ENCODE assay signal across 8 cellular contexts in the genomic region with DNA sequence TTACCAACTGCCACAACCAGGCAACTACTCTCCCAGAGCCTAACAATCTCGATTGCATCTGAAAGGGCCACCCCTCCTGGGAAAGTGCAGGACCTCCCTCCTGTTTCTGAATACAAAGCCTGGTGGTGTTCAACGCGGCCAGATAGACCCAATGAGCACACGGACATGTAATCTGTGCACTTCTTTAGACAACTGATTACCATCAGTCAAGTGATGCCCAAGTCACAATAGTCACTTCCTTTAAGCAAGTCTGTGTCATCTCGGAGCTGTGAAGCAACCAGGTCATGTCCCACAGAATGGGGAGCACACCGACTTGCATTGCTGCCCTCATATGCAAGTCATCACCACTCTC. TPM values are rescaled to one million over a fixed set of nuclear protein-coding genes. Genes with fewer than 3 reads are reported as not detected.
DNase-seq lines count a peak whose midpoint lies in the region; ATAC-seq, FAIRE-seq and TF ChIP-seq lines count a peak whose summit lies in the region.

No MANE protein-coding gene starts in this region.

- no peak for TF ChIP-seq EP300 in HepG2 (IDR thresholded peaks at IDR 0.05; ENCODE audit: low read depth in 2 of 2, low read length in 2 of 2)
- TF ChIP-seq EP300 in HepG2 (CRISPR knock-in tag; IDR thresholded peaks at IDR 0.05; ENCODE audit: borderline replicate concordance) = no peak

- no peaks in the 10 kb centered on the region; a peak in 1 of 5 replicates for H3K36me3 ChIP-seq in HepG2 (replicated peaks in 1 of 2; ENCODE audit: control insufficient read depth in 1 of 2, insufficient read depth in 2 of 2, low read length in 2 of 2)
- no peaks in the 10 kb centered on the region for H3K36me3 ChIP-seq in subcutaneous abdominal adipose tissue (ENCODE audit: control insufficient read depth in 5 of 5, insufficient read depth in 5 of 5, low read length in 5 of 5)

- TSS peak; percentile 73 for BruUV-seq in HepG2 (replicated peaks; lab: Mats Ljungman, UMichigan)

- peak; percentile 34 for FAIRE-seq in HepG2 (lab: Jason Lieb, UNC)

- H3K27ac ChIP-seq in HepG2 (ENCODE audit: extremely low read length, insufficient read depth, low read length) (peak overlapping the region; percentile 60), subcutaneous abdominal adipose tissue (ENCODE audit: low read depth, low read length) (peak overlapping the region; percentile 97)

- DNase-seq in NCI-H2196 (lab: John Stamatoyannopoulos, UW; ENCODE audit: unreplicated experiment) (peak; percentile 53), NCI-H2196 treated with DMSO at 0.1 percent for 48 hours (lab: John Stamatoyannopoulos, UW; ENCODE audit: unreplicated experiment) (no peak), SIG-M5 treated with dmso at 0.1 percent for 504 hours (lab: John Stamatoyannopoulos, UW; ENCODE audit: unreplicated experiment) (peak; percentile 88), dermis blood vessel endothelial cell (peak; percentile 53), HepG2 (ENCODE audit: low spot score) (peak; percentile 30)

- H3K4me1 ChIP-seq in HepG2 (ENCODE audit: insufficient read depth, low read length) (peaks cover 55% of the 10 kb centered on the region), subcutaneous abdominal adipose tissue (ENCODE audit: control insufficient read depth in 5 of 5, insufficient read depth in 5 of 5, low read length in 5 of 5) (peaks cover 8 to 24% (median 16%) of the 10 kb centered on the region in 5 donors)

- POLR2A ChIA-PET in HepG2 (lab: Yijun Ruan, JAX) = no interaction called here

- H3K27me3 ChIP-seq in HepG2 (ENCODE audit: control insufficient read depth in 1 of 2, insufficient read depth in 2 of 2, low read length in 2 of 2) (no peaks in the 10 kb centered on the region; a peak in 1 of 5 replicates), subcutaneous abdominal adipose tissue (ENCODE audit: control insufficient read depth in 5 of 5, insufficient read depth in 4 of 5, low read length in 5 of 5) (no peaks in the 10 kb centered on the region)

- in situ Hi-C loops in HepG2 (cut with HindIII; ENCODE audit: extremely low pct_ligation_motif_present, low pct_unique_long_range_greater_than_20kb) = no loop called here

- CTCF ChIA-PET in HepG2 (lab: Yijun Ruan, JAX; ENCODE audit: low intra/inter-chr PET ratio, low total read pairs) = no interaction called here

- intact Hi-C loops in HepG2 (cut with micrococcal nuclease; ENCODE audit: unreplicated experiment) = no loop called here

- H2AFZ ChIP-seq in HepG2 (ENCODE audit: low read length) = peak overlapping the region; percentile 3

- H3K9ac ChIP-seq in HepG2 (ENCODE audit: insufficient read depth, low read depth, low read length) (peak overlapping the region; percentile 73; the same call in 1 of the 2 replicates), subcutaneous abdominal adipose tissue (ENCODE audit: low read length in 5 of 5) (peak overlapping the region; percentile 57 to 94 (median 83))

- ATAC-seq in GM21381 (IDR thresholded peaks at IDR 0.05; ENCODE audit: unreplicated experiment) (peak; percentile 26), HG03575 (IDR thresholded peaks at IDR 0.05; ENCODE audit: extremely low read depth, insufficient number of reproducible peaks, low FRiP score, unreplicated experiment) (peak; percentile 33), HepG2 (peak; percentile 45)

- WGBS in HepG2 (ENCODE audit: low lambda C conversion rate) = 4% methylated on average over 4 of the region's 6 CpGs

- H3K4me3 ChIP-seq in HepG2 (replicated peaks in 1 of 3; ENCODE audit: insufficient read depth in 1 of 3, low read depth in 2 of 3, low read length in 3 of 3) (peak overlapping the region; percentile 47 to 79 (median 60)), subcutaneous abdominal adipose tissue (ENCODE audit: low read depth in 1 of 5, low read length in 5 of 5) (peak overlapping the region; percentile 67 to 87 (median 79))

- H4K20me1 ChIP-seq in HepG2 (ENCODE audit: insufficient read depth, low read length) = no peaks in the 10 kb centered on the region

- no peaks in the 10 kb centered on the region for H3K79me2 ChIP-seq in HepG2 (ENCODE audit: insufficient read depth, low read length)

- peak overlapping the region; percentile 98 for H3K4me2 ChIP-seq in HepG2 (ENCODE audit: low read depth, low read length)

- TF ChIP-seq POLR2A in HepG2 (IDR thresholded peaks at IDR 0.05; ENCODE audit: insufficient read depth in 1 of 2, low read depth in 2 of 2, low read length in 2 of 2) = no peak; a peak in 1 of 4 replicates

- H3K9me3 ChIP-seq in HepG2 (ENCODE audit: low read length) (no peaks in the 10 kb centered on the region), subcutaneous abdominal adipose tissue (ENCODE audit: control insufficient read depth in 5 of 5, low read length in 5 of 5) (no peaks in the 10 kb centered on the region)

- TF ChIP-seq RAD21 in HepG2 (CRISPR knock-in tag; IDR thresholded peaks at IDR 0.05) = no peak

- no peak for TF ChIP-seq CTCF in HepG2 (CRISPR knock-in tag; IDR thresholded peaks at IDR 0.05)

RNA-seq across cellular contexts. Expression of a gene that starts 0.7 kb away (rescaled TPM):
- total RNA-seq in dermis blood vessel endothelial cell (8.6 and 10.9 TPM in 2 replicates), HepG2 (2016; rRNA removed; fragmentation: Illumina TruSeq; extraction: Trizol) (3.1 and 4.5 TPM in 2 replicates)
- total RNA-seq in HepG2 (2016; cell fraction: cytosol; rRNA removed; fragmentation: Illumina TruSeq; extraction: Trizol; ENCODE audit: low read depth) = 0.81 and 0.88 TPM in 2 replicates
- total RNA-seq in HepG2 (2016; cell fraction: insoluble cytoplasmic fraction; rRNA removed; fragmentation: Illumina TruSeq; extraction: Trizol) = 3.4 and 4.6 TPM in 2 replicates
- 1.3 and 1.7 TPM in 2 replicates for total RNA-seq in HepG2 (2016; cell fraction: membrane; rRNA removed; fragmentation: Illumina TruSeq; extraction: Trizol)
- total RNA-seq in HepG2 (2016; cell fraction: nucleus; rRNA removed; fragmentation: Illumina TruSeq; extraction: Trizol) = 8.0 and 9.1 TPM in 2 replicates
- polyA plus RNA-seq in HepG2 (2011; rRNA removed) = 5.2 and 5.9 TPM in 2 replicates
- polyA plus RNA-seq in HepG2 (2011; cell fraction: cytosol; rRNA removed) = 0.94 and 2.1 TPM in 2 replicates
- 7.7 and 10.3 TPM in 2 replicates for polyA plus RNA-seq in HepG2 (2011; cell fraction: nucleus; rRNA removed)
- 6.4 and 10.0 TPM in 2 replicates for polyA plus RNA-seq in HepG2 (2012)
- 0.33 and 0.44 TPM in 2 replicates for polyA plus RNA-seq in HepG2 (2016; cell fraction: cytosol; fragmentation: Illumina TruSeq; extraction: Trizol; ENCODE audit: low read depth)
- 2.7 and 2.9 TPM in 2 replicates for polyA plus RNA-seq in HepG2 (2016; cell fraction: insoluble cytoplasmic fraction; fragmentation: Illumina TruSeq; extraction: Trizol; ENCODE audit: low read depth)
- 0.84 and 1.1 TPM in 2 replicates for polyA plus RNA-seq in HepG2 (2016; cell fraction: membrane; fragmentation: Illumina TruSeq; extraction: Trizol; ENCODE audit: low read depth)
- 7.7 and 8.0 TPM in 2 replicates for polyA plus RNA-seq in HepG2 (2016; cell fraction: nucleus; fragmentation: Illumina TruSeq; extraction: Trizol; ENCODE audit: insufficient read depth, low read depth)
- polyA minus RNA-seq in HepG2 (2011; rRNA and poly(A)+ RNA removed; ENCODE audit: low replicate concordance) = 4.3 and 5.2 TPM in 2 replicates
- 2.4 and 3.7 TPM in 2 replicates for polyA minus RNA-seq in HepG2 (2011; cell fraction: cytosol; rRNA and poly(A)+ RNA removed)
- polyA minus RNA-seq in HepG2 (2011; cell fraction: nucleus; rRNA and poly(A)+ RNA removed) = 34.9 and 41.5 TPM in 2 replicates

RNA-seq across cellular contexts. Expression of a gene that starts 42.9 kb away (rescaled TPM):
- total RNA-seq in dermis blood vessel endothelial cell (0.85 and 2.1 TPM in 2 replicates), HepG2 (2016; rRNA removed; fragmentation: Illumina TruSeq; extraction: Trizol) (0.03 and 0.09 TPM in 2 replicates)
- total RNA-seq in HepG2 (2016; cell fraction: cytosol; rRNA removed; fragmentation: Illumina TruSeq; extraction: Trizol; ENCODE audit: low read depth) = not detected in 2 replicates
- 0.06 TPM in 2 replicates for total RNA-seq in HepG2 (2016; cell fraction: insoluble cytoplasmic fraction; rRNA removed; fragmentation: Illumina TruSeq; extraction: Trizol)
- 0.03 and 0.09 TPM in 2 replicates for total RNA-seq in HepG2 (2016; cell fraction: membrane; rRNA removed; fragmentation: Illumina TruSeq; extraction: Trizol)
- total RNA-seq in HepG2 (2016; cell fraction: nucleus; rRNA removed; fragmentation: Illumina TruSeq; extraction: Trizol) = not detected in 2 replicates
- 0.03 TPM in 2 replicates for polyA plus RNA-seq in HepG2 (2011; rRNA removed)
- polyA plus RNA-seq in HepG2 (2011; cell fraction: cytosol; rRNA removed) = 0.01 and 0.03 TPM in 2 replicates
- 0.03 and 0.07 TPM in 2 replicates for polyA plus RNA-seq in HepG2 (2011; cell fraction: nucleus; rRNA removed)
- polyA plus RNA-seq in HepG2 (2012) = 0.04 and 0.09 TPM in 2 replicates
- not detected in 2 replicates for polyA plus RNA-seq in HepG2 (2016; cell fraction: cytosol; fragmentation: Illumina TruSeq; extraction: Trizol; ENCODE audit: low read depth)
- 0.07 and 0.10 TPM in 2 replicates for polyA plus RNA-seq in HepG2 (2016; cell fraction: insoluble cytoplasmic fraction; fragmentation: Illumina TruSeq; extraction: Trizol; ENCODE audit: low read depth)
- 0.03 TPM in 1 of 2 replicates, not detected in the other for polyA plus RNA-seq in HepG2 (2016; cell fraction: membrane; fragmentation: Illumina TruSeq; extraction: Trizol; ENCODE audit: low read depth)
- polyA plus RNA-seq in HepG2 (2016; cell fraction: nucleus; fragmentation: Illumina TruSeq; extraction: Trizol; ENCODE audit: insufficient read depth, low read depth) = 0.11 TPM in 1 of 2 replicates, not detected in the other
- polyA minus RNA-seq in HepG2 (2011; rRNA and poly(A)+ RNA removed; ENCODE audit: low replicate concordance) = 0.02 and 15.4 TPM in 2 replicates
- not detected in 2 replicates for polyA minus RNA-seq in HepG2 (2011; cell fraction: cytosol; rRNA and poly(A)+ RNA removed)
- 0.12 TPM in 1 of 2 replicates, not detected in the other for polyA minus RNA-seq in HepG2 (2011; cell fraction: nucleus; rRNA and poly(A)+ RNA removed)

RNA-seq across cellular contexts. Expression of a gene that starts 48.5 kb away (rescaled TPM):
- not detected in 2 replicates for total RNA-seq in dermis blood vessel endothelial cell
- not detected in 2 replicates for total RNA-seq in HepG2 (2016; rRNA removed; fragmentation: Illumina TruSeq; extraction: Trizol)
- total RNA-seq in HepG2 (2016; cell fraction: cytosol; rRNA removed; fragmentation: Illumina TruSeq; extraction: Trizol; ENCODE audit: low read depth) = not detected in 2 replicates
- total RNA-seq in HepG2 (2016; cell fraction: insoluble cytoplasmic fraction; rRNA removed; fragmentation: Illumina TruSeq; extraction: Trizol) = not detected in 2 replicates
- not detected in 2 replicates for total RNA-seq in HepG2 (2016; cell fraction: membrane; rRNA removed; fragmentation: Illumina TruSeq; extraction: Trizol)
- not detected in 2 replicates for total RNA-seq in HepG2 (2016; cell fraction: nucleus; rRNA removed; fragmentation: Illumina TruSeq; extraction: Trizol)
- not detected in 2 replicates for polyA plus RNA-seq in HepG2 (2011; rRNA removed)
- not detected in 2 replicates for polyA plus RNA-seq in HepG2 (2011; cell fraction: cytosol; rRNA removed)
- not detected in 2 replicates for polyA plus RNA-seq in HepG2 (2011; cell fraction: nucleus; rRNA removed)
- not detected in 2 replicates for polyA plus RNA-seq in HepG2 (2012)
- polyA plus RNA-seq in HepG2 (2016; cell fraction: cytosol; fragmentation: Illumina TruSeq; extraction: Trizol; ENCODE audit: low read depth) = not detected in 2 replicates
- polyA plus RNA-seq in HepG2 (2016; cell fraction: insoluble cytoplasmic fraction; fragmentation: Illumina TruSeq; extraction: Trizol; ENCODE audit: low read depth) = not detected in 2 replicates
- polyA plus RNA-seq in HepG2 (2016; cell fraction: membrane; fragmentation: Illumina TruSeq; extraction: Trizol; ENCODE audit: low read depth) = not detected in 2 replicates
- polyA plus RNA-seq in HepG2 (2016; cell fraction: nucleus; fragmentation: Illumina TruSeq; extraction: Trizol; ENCODE audit: insufficient read depth, low read depth) = not detected in 2 replicates
- polyA minus RNA-seq in HepG2 (2011; rRNA and poly(A)+ RNA removed; ENCODE audit: low replicate concordance) = not detected in 2 replicates
- not detected in 2 replicates for polyA minus RNA-seq in HepG2 (2011; cell fraction: cytosol; rRNA and poly(A)+ RNA removed)
- polyA minus RNA-seq in HepG2 (2011; cell fraction: nucleus; rRNA and poly(A)+ RNA removed) = not detected in 2 replicates
